2 cellular contexts compared by ENCODE assay signal in the genomic region with DNA sequence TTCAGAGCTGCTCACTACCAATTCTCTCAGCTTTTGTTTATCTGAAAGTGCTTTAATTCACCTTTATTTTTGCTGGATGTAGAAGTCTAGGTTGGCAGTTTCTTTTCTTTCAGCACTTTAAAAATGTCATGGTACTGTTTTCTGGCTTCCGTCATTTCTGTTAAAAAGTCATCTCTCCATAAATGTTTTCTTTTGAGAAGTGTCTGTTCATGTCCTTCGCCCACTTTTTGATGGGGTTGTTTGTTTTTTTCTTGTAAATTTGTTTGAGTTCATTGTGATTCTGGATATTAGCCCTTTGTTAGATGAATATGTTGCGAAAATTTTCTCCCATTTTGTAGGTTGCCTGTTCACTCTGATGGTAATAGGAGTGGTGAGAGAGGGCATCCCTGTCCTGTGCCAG. TPM values are rescaled to one million over a fixed set of nuclear protein-coding genes. Genes with fewer than 3 reads are reported as not detected.
DNase-seq lines count a peak whose midpoint lies in the region; ATAC-seq lines count a peak whose summit lies in the region.
"Not testable (repeated sequence)": the region's sequence is repeated elsewhere in the genome, so short reads cannot be mapped to it uniquely, and the experiment has no call there.

No MANE protein-coding gene starts in this region.

- not testable (repeated sequence) for H3K4me1 Mint-ChIP-seq in T-helper 17 cell; stimulated activated naive CD8-positive, alpha-beta T cell treated with anti-CD3 and anti-CD28 coated beads, Interleukin-15, Interleukin-2, amounts not matched to agents 100 ng/mL and 50 ng/mL, for 24 hours (ENCODE audit: low read depth)

- peaks cover 11% of the 10 kb centered on the region for H3K36me3 Mint-ChIP-seq in T-helper 17 cell (ENCODE audit: low read depth)
- H3K36me3 Mint-ChIP-seq in stimulated activated naive CD8-positive, alpha-beta T cell treated with anti-CD3 and anti-CD28 coated beads, Interleukin-15, Interleukin-2, amounts not matched to agents 100 ng/mL and 50 ng/mL, for 24 hours (ENCODE audit: low read depth) = peaks cover 65% of the 10 kb centered on the region

- not testable (repeated sequence) for DNase-seq in T-helper 17 cell

- H3K9me3 Mint-ChIP-seq in stimulated activated naive CD8-positive, alpha-beta T cell treated with anti-CD3 and anti-CD28 coated beads, Interleukin-15, Interleukin-2, amounts not matched to agents 100 ng/mL and 50 ng/mL, for 24 hours = not testable (repeated sequence)

- not testable (repeated sequence) for H3K4me3 Mint-ChIP-seq in T-helper 17 cell; stimulated activated naive CD8-positive, alpha-beta T cell treated with anti-CD3 and anti-CD28 coated beads, Interleukin-15, Interleukin-2, amounts not matched to agents 100 ng/mL and 50 ng/mL, for 24 hours

- not testable (repeated sequence) for H3K27me3 Mint-ChIP-seq in T-helper 17 cell; stimulated activated naive CD8-positive, alpha-beta T cell treated with anti-CD3 and anti-CD28 coated beads, Interleukin-15, Interleukin-2, amounts not matched to agents 100 ng/mL and 50 ng/mL, for 24 hours

- not testable (repeated sequence) for H3K9me3 ChIP-seq in T-helper 17 cell (ENCODE audit: control insufficient read depth, low read length, poor library complexity, severe bottlenecking)

- H3K27ac Mint-ChIP-seq in T-helper 17 cell = peak overlapping the region; percentile 3
- H3K27ac Mint-ChIP-seq in stimulated activated naive CD8-positive, alpha-beta T cell treated with anti-CD3 and anti-CD28 coated beads, Interleukin-15, Interleukin-2, amounts not matched to agents 100 ng/mL and 50 ng/mL, for 24 hours = peak overlapping the region; percentile 28

- not testable (repeated sequence) for ATAC-seq in T-helper 17 cell

RNA-seq across cellular contexts. Expression of a gene that starts 23.1 kb away (rescaled TPM):
- total RNA-seq in T-helper 17 cell = 10 to 100 TPM; 38.5 to 41.2 TPM
